1 cellular context compared by ENCODE assay signal in genomic region chr21:39379986-39380891, GRCh38.
A peak's percentile ranks its signal among the peaks of the same experiment; 100 is the strongest.
TF ChIP-seq lines count a peak whose summit lies in the region.

No MANE protein-coding gene starts in this region.

TF ChIP-seq in K562, 482 proteins besides CTCF, POLR2A, EP300 and RAD21 (continued from another document and continues in another):
- no peak for TF ChIP-seq ETV6 (IDR thresholded peaks at IDR 0.05; ENCODE audit: borderline replicate concordance in 1 of 2, low read depth in 2 of 2, low read length in 1 of 2)
- no peak for TF ChIP-seq ETV6 (CRISPR knock-in tag; IDR thresholded peaks at IDR 0.05; ENCODE audit: borderline replicate concordance)
- TF ChIP-seq SRSF9 (IDR thresholded peaks at IDR 0.05; ENCODE audit: borderline replicate concordance, low read depth, low read length): no peak
- no peak for TF ChIP-seq BRF1 (IDR thresholded peaks at IDR 0.05; ENCODE audit: borderline replicate concordance, extremely low read depth, insufficient read length)
- 0 out of 2 replicates have a peak, but pooled peaks have one; percentile 23 for TF ChIP-seq ZNF830 (CRISPR knock-in tag; IDR thresholded peaks at IDR 0.05)
- no peak for TF ChIP-seq SRSF1 (IDR thresholded peaks at IDR 0.05; ENCODE audit: low read depth, low read length)
- no peak for TF ChIP-seq HDGF (IDR thresholded peaks at IDR 0.05)
- TF ChIP-seq NFE2L1 (tag; IDR thresholded peaks at IDR 0.05; ENCODE audit: borderline replicate concordance, low read depth): no peak
- TF ChIP-seq RBBP5 (IDR thresholded peaks at IDR 0.05; ENCODE audit: borderline replicate concordance, insufficient read depth, low read length, poor library complexity, severe bottlenecking): peak; percentile 70
- TF ChIP-seq SMAD1 (IDR thresholded peaks at IDR 0.05; ENCODE audit: low read depth, low read length, partially characterized antibody): no peak
- TF ChIP-seq, protein P1, sequence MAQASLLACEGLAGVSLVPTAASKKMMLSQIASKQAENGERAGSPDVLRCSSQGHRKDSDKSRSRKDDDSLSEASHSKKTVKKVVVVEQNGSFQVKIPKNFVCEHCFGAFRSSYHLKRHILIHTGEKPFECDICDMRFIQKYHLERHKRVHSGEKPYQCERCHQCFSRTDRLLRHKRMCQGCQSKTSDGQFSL (CRISPR knock-in tag; IDR thresholded peaks at IDR 0.05): no peak
- TF ChIP-seq, protein P1 (tag; IDR thresholded peaks at IDR 0.05): no peak
- TF ChIP-seq ZZZ3 (IDR thresholded peaks at IDR 0.05): no peak
- no peak for TF ChIP-seq SNIP1 (IDR thresholded peaks at IDR 0.05; ENCODE audit: low read depth)
- TF ChIP-seq, protein P2, sequence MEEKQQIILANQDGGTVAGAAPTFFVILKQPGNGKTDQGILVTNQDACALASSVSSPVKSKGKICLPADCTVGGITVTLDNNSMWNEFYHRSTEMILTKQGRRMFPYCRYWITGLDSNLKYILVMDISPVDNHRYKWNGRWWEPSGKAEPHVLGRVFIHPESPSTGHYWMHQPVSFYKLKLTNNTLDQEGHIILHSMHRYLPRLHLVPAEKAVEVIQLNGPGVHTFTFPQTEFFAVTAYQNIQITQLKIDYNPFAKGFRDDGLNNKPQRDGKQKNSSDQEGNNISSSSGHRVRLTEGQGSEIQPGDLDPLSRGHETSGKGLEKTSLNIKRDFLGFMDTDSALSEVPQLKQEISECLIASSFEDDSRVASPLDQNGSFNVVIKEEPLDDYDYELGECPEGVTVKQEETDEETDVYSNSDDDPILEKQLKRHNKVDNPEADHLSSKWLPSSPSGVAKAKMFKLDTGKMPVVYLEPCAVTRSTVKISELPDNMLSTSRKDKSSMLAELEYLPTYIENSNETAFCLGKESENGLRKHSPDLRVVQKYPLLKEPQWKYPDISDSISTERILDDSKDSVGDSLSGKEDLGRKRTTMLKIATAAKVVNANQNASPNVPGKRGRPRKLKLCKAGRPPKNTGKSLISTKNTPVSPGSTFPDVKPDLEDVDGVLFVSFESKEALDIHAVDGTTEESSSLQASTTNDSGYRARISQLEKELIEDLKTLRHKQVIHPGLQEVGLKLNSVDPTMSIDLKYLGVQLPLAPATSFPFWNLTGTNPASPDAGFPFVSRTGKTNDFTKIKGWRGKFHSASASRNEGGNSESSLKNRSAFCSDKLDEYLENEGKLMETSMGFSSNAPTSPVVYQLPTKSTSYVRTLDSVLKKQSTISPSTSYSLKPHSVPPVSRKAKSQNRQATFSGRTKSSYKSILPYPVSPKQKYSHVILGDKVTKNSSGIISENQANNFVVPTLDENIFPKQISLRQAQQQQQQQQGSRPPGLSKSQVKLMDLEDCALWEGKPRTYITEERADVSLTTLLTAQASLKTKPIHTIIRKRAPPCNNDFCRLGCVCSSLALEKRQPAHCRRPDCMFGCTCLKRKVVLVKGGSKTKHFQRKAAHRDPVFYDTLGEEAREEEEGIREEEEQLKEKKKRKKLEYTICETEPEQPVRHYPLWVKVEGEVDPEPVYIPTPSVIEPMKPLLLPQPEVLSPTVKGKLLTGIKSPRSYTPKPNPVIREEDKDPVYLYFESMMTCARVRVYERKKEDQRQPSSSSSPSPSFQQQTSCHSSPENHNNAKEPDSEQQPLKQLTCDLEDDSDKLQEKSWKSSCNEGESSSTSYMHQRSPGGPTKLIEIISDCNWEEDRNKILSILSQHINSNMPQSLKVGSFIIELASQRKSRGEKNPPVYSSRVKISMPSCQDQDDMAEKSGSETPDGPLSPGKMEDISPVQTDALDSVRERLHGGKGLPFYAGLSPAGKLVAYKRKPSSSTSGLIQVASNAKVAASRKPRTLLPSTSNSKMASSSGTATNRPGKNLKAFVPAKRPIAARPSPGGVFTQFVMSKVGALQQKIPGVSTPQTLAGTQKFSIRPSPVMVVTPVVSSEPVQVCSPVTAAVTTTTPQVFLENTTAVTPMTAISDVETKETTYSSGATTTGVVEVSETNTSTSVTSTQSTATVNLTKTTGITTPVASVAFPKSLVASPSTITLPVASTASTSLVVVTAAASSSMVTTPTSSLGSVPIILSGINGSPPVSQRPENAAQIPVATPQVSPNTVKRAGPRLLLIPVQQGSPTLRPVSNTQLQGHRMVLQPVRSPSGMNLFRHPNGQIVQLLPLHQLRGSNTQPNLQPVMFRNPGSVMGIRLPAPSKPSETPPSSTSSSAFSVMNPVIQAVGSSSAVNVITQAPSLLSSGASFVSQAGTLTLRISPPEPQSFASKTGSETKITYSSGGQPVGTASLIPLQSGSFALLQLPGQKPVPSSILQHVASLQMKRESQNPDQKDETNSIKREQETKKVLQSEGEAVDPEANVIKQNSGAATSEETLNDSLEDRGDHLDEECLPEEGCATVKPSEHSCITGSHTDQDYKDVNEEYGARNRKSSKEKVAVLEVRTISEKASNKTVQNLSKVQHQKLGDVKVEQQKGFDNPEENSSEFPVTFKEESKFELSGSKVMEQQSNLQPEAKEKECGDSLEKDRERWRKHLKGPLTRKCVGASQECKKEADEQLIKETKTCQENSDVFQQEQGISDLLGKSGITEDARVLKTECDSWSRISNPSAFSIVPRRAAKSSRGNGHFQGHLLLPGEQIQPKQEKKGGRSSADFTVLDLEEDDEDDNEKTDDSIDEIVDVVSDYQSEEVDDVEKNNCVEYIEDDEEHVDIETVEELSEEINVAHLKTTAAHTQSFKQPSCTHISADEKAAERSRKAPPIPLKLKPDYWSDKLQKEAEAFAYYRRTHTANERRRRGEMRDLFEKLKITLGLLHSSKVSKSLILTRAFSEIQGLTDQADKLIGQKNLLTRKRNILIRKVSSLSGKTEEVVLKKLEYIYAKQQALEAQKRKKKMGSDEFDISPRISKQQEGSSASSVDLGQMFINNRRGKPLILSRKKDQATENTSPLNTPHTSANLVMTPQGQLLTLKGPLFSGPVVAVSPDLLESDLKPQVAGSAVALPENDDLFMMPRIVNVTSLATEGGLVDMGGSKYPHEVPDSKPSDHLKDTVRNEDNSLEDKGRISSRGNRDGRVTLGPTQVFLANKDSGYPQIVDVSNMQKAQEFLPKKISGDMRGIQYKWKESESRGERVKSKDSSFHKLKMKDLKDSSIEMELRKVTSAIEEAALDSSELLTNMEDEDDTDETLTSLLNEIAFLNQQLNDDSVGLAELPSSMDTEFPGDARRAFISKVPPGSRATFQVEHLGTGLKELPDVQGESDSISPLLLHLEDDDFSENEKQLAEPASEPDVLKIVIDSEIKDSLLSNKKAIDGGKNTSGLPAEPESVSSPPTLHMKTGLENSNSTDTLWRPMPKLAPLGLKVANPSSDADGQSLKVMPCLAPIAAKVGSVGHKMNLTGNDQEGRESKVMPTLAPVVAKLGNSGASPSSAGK (IDR thresholded peaks at IDR 0.05): peak; percentile 74
- TF ChIP-seq NR1H2 (CRISPR knock-in tag; IDR thresholded peaks at IDR 0.05): no peak
- no peak for TF ChIP-seq ZNF583 (CRISPR knock-in tag; IDR thresholded peaks at IDR 0.05)
- TF ChIP-seq, protein P3, sequence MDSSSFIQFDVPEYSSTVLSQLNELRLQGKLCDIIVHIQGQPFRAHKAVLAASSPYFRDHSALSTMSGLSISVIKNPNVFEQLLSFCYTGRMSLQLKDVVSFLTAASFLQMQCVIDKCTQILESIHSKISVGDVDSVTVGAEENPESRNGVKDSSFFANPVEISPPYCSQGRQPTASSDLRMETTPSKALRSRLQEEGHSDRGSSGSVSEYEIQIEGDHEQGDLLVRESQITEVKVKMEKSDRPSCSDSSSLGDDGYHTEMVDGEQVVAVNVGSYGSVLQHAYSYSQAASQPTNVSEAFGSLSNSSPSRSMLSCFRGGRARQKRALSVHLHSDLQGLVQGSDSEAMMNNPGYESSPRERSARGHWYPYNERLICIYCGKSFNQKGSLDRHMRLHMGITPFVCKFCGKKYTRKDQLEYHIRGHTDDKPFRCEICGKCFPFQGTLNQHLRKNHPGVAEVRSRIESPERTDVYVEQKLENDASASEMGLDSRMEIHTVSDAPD (CRISPR knock-in tag; IDR thresholded peaks at IDR 0.05): no peak
- TF ChIP-seq, protein P4, sequence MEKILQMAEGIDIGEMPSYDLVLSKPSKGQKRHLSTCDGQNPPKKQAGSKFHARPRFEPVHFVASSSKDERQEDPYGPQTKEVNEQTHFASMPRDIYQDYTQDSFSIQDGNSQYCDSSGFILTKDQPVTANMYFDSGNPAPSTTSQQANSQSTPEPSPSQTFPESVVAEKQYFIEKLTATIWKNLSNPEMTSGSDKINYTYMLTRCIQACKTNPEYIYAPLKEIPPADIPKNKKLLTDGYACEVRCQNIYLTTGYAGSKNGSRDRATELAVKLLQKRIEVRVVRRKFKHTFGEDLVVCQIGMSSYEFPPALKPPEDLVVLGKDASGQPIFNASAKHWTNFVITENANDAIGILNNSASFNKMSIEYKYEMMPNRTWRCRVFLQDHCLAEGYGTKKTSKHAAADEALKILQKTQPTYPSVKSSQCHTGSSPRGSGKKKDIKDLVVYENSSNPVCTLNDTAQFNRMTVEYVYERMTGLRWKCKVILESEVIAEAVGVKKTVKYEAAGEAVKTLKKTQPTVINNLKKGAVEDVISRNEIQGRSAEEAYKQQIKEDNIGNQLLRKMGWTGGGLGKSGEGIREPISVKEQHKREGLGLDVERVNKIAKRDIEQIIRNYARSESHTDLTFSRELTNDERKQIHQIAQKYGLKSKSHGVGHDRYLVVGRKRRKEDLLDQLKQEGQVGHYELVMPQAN (IDR thresholded peaks at IDR 0.05; ENCODE audit: borderline replicate concordance): peak; percentile 56; the same call in 1 of the 2 replicates
- TF ChIP-seq MTF1 (CRISPR knock-in tag; IDR thresholded peaks at IDR 0.05; ENCODE audit: borderline replicate concordance): no peak
- 0 out of 4 replicates have a peak, but pooled peaks of 1 of the 2 experiments have one; percentile 51 for TF ChIP-seq SRF (CRISPR knock-in tag; IDR thresholded peaks at IDR 0.05)
- no peak for TF ChIP-seq WHSC1 (IDR thresholded peaks at IDR 0.05; ENCODE audit: low read length)
- no peak for TF ChIP-seq ZNF316 (IDR thresholded peaks at IDR 0.05)
- TF ChIP-seq CHD2 (IDR thresholded peaks at IDR 0.05; ENCODE audit: low read depth, low read length): peak; percentile 84
- TF ChIP-seq KDM4B (IDR thresholded peaks at IDR 0.05; ENCODE audit: borderline replicate concordance in 2 of 2, low read depth in 1 of 2): peak in 1 of 2 experiments; percentile 20; a peak in 1 of 4 replicates
- TF ChIP-seq DPF2 (IDR thresholded peaks at IDR 0.05): no peak
- TF ChIP-seq, protein P5, sequence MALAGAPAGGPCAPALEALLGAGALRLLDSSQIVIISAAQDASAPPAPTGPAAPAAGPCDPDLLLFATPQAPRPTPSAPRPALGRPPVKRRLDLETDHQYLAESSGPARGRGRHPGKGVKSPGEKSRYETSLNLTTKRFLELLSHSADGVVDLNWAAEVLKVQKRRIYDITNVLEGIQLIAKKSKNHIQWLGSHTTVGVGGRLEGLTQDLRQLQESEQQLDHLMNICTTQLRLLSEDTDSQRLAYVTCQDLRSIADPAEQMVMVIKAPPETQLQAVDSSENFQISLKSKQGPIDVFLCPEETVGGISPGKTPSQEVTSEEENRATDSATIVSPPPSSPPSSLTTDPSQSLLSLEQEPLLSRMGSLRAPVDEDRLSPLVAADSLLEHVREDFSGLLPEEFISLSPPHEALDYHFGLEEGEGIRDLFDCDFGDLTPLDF (CRISPR knock-in tag; IDR thresholded peaks at IDR 0.05): no peak
- TF ChIP-seq CHD1 (IDR thresholded peaks at IDR 0.05; ENCODE audit: low read length): no peak
- TF ChIP-seq HNRNPK (IDR thresholded peaks at IDR 0.05; ENCODE audit: low read depth, low read length, poor library complexity, severe bottlenecking): no peak
- TF ChIP-seq DIDO1 (tag; IDR thresholded peaks at IDR 0.05; ENCODE audit: low read depth): no peak
- no peak for TF ChIP-seq TGIF2 (CRISPR knock-in tag; IDR thresholded peaks at IDR 0.05)
- TF ChIP-seq HBP1 (CRISPR knock-in tag; IDR thresholded peaks at IDR 0.05): no peak
- TF ChIP-seq GATA2 (CRISPR knock-in tag; IDR thresholded peaks at IDR 0.05): no peak
- TF ChIP-seq FOXK1 (CRISPR knock-in tag; IDR thresholded peaks at IDR 0.05; ENCODE audit: borderline replicate concordance): no peak
- TF ChIP-seq NR2C1 (IDR thresholded peaks at IDR 0.05): no peak
- TF ChIP-seq NR2C1 (tag; IDR thresholded peaks at IDR 0.05): no peak
- TF ChIP-seq SNRNP70 (optimal IDR thresholded peaks at IDR 0.05; ENCODE audit: low read depth, low read length): no peak
- peak; percentile 83 for TF ChIP-seq HINFP (tag; conservative IDR thresholded peaks at IDR 0.05; ENCODE audit: low read depth)
- TF ChIP-seq SMC3 (conservative IDR thresholded peaks at IDR 0.05; ENCODE audit: insufficient read depth, low read depth, low read length): no peak
- TF ChIP-seq IRF2 (CRISPR knock-in tag; IDR thresholded peaks at IDR 0.05): no peak
- no peak for TF ChIP-seq ZNF12 (CRISPR knock-in tag; IDR thresholded peaks at IDR 0.05)
- no peak for TF ChIP-seq HMG20B (CRISPR knock-in tag; IDR thresholded peaks at IDR 0.05)
- TF ChIP-seq ATF7 (IDR thresholded peaks at IDR 0.05): peak; percentile 94
- TF ChIP-seq SETDB1 (IDR thresholded peaks at IDR 0.05; ENCODE audit: low read length): no peak
- TF ChIP-seq MAX (CRISPR knock-in tag; IDR thresholded peaks at IDR 0.05): peak; percentile 35; the same call in 1 of the 2 replicates
- TF ChIP-seq GABPB1 (CRISPR knock-in tag; IDR thresholded peaks at IDR 0.05): no peak
- no peak for TF ChIP-seq TCFL5 (CRISPR knock-in tag; conservative IDR thresholded peaks at IDR 0.05)
- no peak for TF ChIP-seq POLR3G (IDR thresholded peaks at IDR 0.05; ENCODE audit: extremely low read depth, insufficient read length, insufficient replicate concordance)
